20 cellular contexts compared by ENCODE assay signal in genomic region chr22:46929689-46930225, GRCh38.
DNase-seq lines count a peak whose midpoint lies in the region; ATAC-seq, FAIRE-seq and TF ChIP-seq lines count a peak whose summit lies in the region.
"Had no signal": no experiment of that assay in that cellular context is flagged by ENCODE, and none has a peak within 500 bp of the region (broad histone marks: within the 10 kb centered on the region; RNA-seq: fewer than 3 reads in every experiment).

No MANE protein-coding gene starts in this region.

- H3K36me3 ChIP-seq in tibial nerve = peaks cover 0 to 20% (median 0%) of the 10 kb centered on the region in 3 donors

- peak; percentile 39 for DNase-seq in activated effector memory CD4-positive, alpha-beta T cell treated with anti-CD3 and anti-CD28 coated beads, Interleukin-2, amount 50 U/mL, for 16 hours
- no peak for DNase-seq in activated effector memory CD4-positive, alpha-beta T cell treated with Interleukin-2 at 50 U/mL for 16 hours
- peak; percentile 24 for DNase-seq in astrocyte of the hippocampus (ENCODE audit: low read depth, low spot score)
- DNase-seq in kidney tubule cell (ENCODE audit: low spot score) = peak; percentile 59
- peak; percentile 19 for DNase-seq in sciatic nerve (ENCODE audit: low spot score)
- no peak for DNase-seq in GM12891 (ENCODE audit: insufficient read length, low spot score)
- no peak for DNase-seq in tibial nerve (ENCODE audit: low spot score in 2 of 2)
- DNase-seq: DMS 273 treated with DMSO at 0.1 percent for 48 hours, GDM1, Karpas-422, MG63, NCI-H1092 treated with DMSO at 0.1 percent for 48 hours, NCI-H2107, NCI-H2227 treated with DMSO at 0.1 percent for 48 hours, NCI-H524, SHP77 treated with DMSO at 0.1 percent for 48 hours had no signal

- no peak overlapping the region for H3K4me3 ChIP-seq in tibial nerve
- H3K4me3 ChIP-seq: BLaER1, GM12878, MG63 had no signal

- H3K27ac ChIP-seq in tibial nerve = no peak overlapping the region
- H3K27ac ChIP-seq: BLaER1 had no signal

- no peak for FAIRE-seq in GM12891 (lab: Jason Lieb, UNC)
- FAIRE-seq: GM12878, GM18507 had no signal

- WGBS in tibial nerve, 2 donors = 85 to 88% methylated on average over 9 of the region's 9 CpGs

- ATAC-seq in sciatic nerve (no peak), GM18861 (IDR thresholded peaks at IDR 0.05; ENCODE audit: unreplicated experiment) (no peak)
- ATAC-seq: GM12878 had no signal

- H3K27me3 ChIP-seq in tibial nerve = no peaks in the 10 kb centered on the region
- H3K27me3 ChIP-seq: BLaER1, MG63 had no signal

- no peak for TF ChIP-seq CTCF in tibial nerve (IDR thresholded peaks at IDR 0.05)

- TF ChIP-seq POLR2A in GM12891 (IDR thresholded peaks at IDR 0.05; ENCODE audit: low read depth, low read length) (no peak), tibial nerve (IDR thresholded peaks at IDR 0.05) (no peak)

- TF ChIP-seq EP300 in tibial nerve (IDR thresholded peaks at IDR 0.05) = no peak

- peaks cover 0 to 5% (median 0%) of the 10 kb centered on the region in 4 donors for H3K4me1 ChIP-seq in tibial nerve
- H3K4me1 ChIP-seq: BLaER1 had no signal

- intact Hi-C loops in sciatic nerve (cut with DNase I) = loop anchor here (5.0 kb wide), 1 partner anchor 598 kb away; no protein-coding TSS in a partner anchor

- no peaks in the 10 kb centered on the region for H3K9me3 ChIP-seq in tibial nerve
- H3K9me3 ChIP-seq: BLaER1, MG63 had no signal

TF ChIP-seq in GM12891, 5 proteins besides CTCF, POLR2A, EP300 and RAD21:
- TF ChIP-seq POLR2AphosphoS5 (IDR thresholded peaks at IDR 0.05; ENCODE audit: low read depth, low read length) (no peak), SPI1 (IDR thresholded peaks at IDR 0.05; ENCODE audit: low read depth, low read length) (no peak), TAF1 (IDR thresholded peaks at IDR 0.05; ENCODE audit: low read depth, low read length) (no peak), POU2F2 (IDR thresholded peaks at IDR 0.05; ENCODE audit: low read depth, low read length) (no peak), PAX5 (IDR thresholded peaks at IDR 0.05; ENCODE audit: insufficient read depth, low read length, severe bottlenecking) (no peak)

Comparison
In these comparisons a context has a peak if more than half of its experiments do, and no peak if none do; other contexts are left out.
1. DNase-seq: peak in activated effector memory CD4-positive, alpha-beta T cell treated with anti-CD3 and anti-CD28 coated beads, Interleukin-2, amount 50 U/mL, for 16 hours (single experiment), astrocyte of the hippocampus (single experiment), kidney tubule cell (single experiment) and sciatic nerve (single experiment); none in activated effector memory CD4-positive, alpha-beta T cell treated with Interleukin-2 at 50 U/mL for 16 hours (single experiment), GM12891 (single experiment) and tibial nerve (0 of 2).